In the genomic region with DNA sequence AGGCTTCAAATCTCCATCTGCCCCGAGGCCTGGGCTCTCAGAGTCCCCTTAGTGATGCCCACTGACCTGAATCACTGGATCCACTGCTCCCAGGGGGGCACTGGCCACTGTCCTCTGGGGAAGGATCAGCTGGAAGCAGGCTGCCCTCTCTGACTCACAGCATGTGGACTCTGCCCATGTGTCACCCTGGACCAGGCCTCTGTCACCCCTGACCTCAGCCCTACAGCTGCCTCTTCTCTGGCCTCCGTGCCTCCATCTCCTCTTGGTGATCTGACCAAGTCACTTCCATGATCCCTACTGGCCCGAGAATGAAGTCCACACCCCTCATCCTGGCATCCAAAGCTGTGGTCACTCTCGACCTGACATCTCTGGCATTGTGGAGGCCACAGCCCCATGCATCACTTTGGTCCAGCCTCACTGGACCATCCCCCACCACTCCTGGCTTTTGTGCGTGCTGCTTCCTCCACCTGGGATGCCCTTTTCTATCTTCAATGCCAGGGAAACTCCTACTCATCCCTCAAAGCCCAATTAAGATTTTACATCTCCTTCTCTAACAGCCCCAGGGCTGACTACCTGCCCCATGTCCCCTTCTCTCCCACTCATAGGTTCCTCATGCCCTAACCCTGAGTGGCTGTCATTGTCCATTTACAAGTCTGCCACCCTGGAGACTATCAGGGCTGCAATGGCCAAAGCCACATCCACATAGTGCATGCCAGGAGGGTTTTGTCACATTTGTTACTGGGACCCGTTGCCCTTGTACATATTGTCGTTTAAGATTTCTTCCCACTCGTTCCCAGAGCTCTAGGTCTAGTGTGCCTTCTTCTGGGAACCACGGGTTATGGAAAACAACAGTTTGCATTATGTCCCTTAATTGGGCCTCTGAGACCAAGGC, we compare ENCODE assay signal across 19 cellular contexts.
"Had no signal": no experiment of that assay in that cellular context is flagged by ENCODE, and none has a peak within 500 bp of the region (broad histone marks: within the 10 kb centered on the region; RNA-seq: fewer than 3 reads in every experiment).

No MANE protein-coding gene starts in this region.

- H3K36me3 ChIP-seq: cardiac muscle cell, left ventricle myocardium inferior, neural progenitor cell, upper lobe of left lung had no signal

- H3K4me1 Mint-ChIP-seq: neural progenitor cell had no signal

- DNase-seq: activated CD4-positive, alpha-beta T cell treated with anti-CD3 and anti-CD28 coated beads for 1 hour; activated CD4-positive, alpha-beta T cell treated with anti-CD3 and anti-CD28 coated beads, Interleukin-2, amount 50 U/mL, for 1 hour; activated effector memory CD4-positive, alpha-beta T cell treated with Interleukin-2 at 50 U/mL for 16 hours; activated naive CD4-positive, alpha-beta T cell treated with anti-CD3 and anti-CD28 coated beads for 36 hours; activated T-cell treated with anti-CD3 and anti-CD28 coated beads, Interleukin-2, amount 50 U/mL, for 72 hours; body of pancreas; effector CD8-positive, alpha-beta T cell; foreskin melanocyte; immature natural killer cell; left ventricle myocardium inferior; retina; stimulated activated CD4-positive, alpha-beta T cell treated with anti-CD3 and anti-CD28 coated beads, Interleukin-12 subunit alpha, Interleukin-12 subunit beta, amount 100 ng/mL, for 4 hours; stimulated activated CD4-positive, alpha-beta T cell treated with anti-CD3 and anti-CD28 coated beads, Interleukin-4, amount 100 ng/mL, for 4 hours; stimulated activated naive CD8-positive, alpha-beta T cell treated with anti-CD3 and anti-CD28 coated beads, Interleukin-15, Interleukin-2, amounts not matched to agents 100 U/mL and 50 U/mL, for 24 hours; T-helper 9 cell; upper lobe of left lung had no signal

- H3K4me3 ChIP-seq: body of pancreas, cardiac muscle cell, left ventricle myocardium inferior, neural progenitor cell, upper lobe of left lung had no signal

- H3K36me3 Mint-ChIP-seq: immature natural killer cell, neural progenitor cell had no signal

- H3K4me1 ChIP-seq: body of pancreas, left ventricle myocardium inferior, neural progenitor cell, upper lobe of left lung had no signal

- H3K27me3 ChIP-seq: body of pancreas, cardiac muscle cell, neural progenitor cell had no signal

- ATAC-seq: activated T-cell treated with anti-CD3 and anti-CD28 coated beads, Interleukin-2, amount 50 U/mL, for 72 hours; body of pancreas; stimulated activated naive CD8-positive, alpha-beta T cell treated with anti-CD3 and anti-CD28 coated beads, Interleukin-15, Interleukin-2, amounts not matched to agents 100 U/mL and 50 U/mL, for 24 hours had no signal

- H3K27ac ChIP-seq: body of pancreas, cardiac muscle cell, left ventricle myocardium inferior, neural progenitor cell, upper lobe of left lung had no signal

- H3K4me3 Mint-ChIP-seq: activated naive CD4-positive, alpha-beta T cell treated with anti-CD3 and anti-CD28 coated beads for 36 hours; activated T-cell treated with anti-CD3 and anti-CD28 coated beads, Interleukin-2, amount 50 U/mL, for 72 hours; immature natural killer cell; neural progenitor cell had no signal

- H3K27me3 Mint-ChIP-seq: progenitor cell of endocrine pancreas had no signal

- H3K9me3 Mint-ChIP-seq: activated T-cell treated with anti-CD3 and anti-CD28 coated beads, Interleukin-2, amount 50 U/mL, for 72 hours had no signal

- H3K27ac Mint-ChIP-seq: activated naive CD4-positive, alpha-beta T cell treated with anti-CD3 and anti-CD28 coated beads for 36 hours; activated T-cell treated with anti-CD3 and anti-CD28 coated beads, Interleukin-2, amount 50 U/mL, for 72 hours; neural progenitor cell; progenitor cell of endocrine pancreas had no signal
